ENCODE assay signal across 8 cellular contexts in the genomic region with DNA sequence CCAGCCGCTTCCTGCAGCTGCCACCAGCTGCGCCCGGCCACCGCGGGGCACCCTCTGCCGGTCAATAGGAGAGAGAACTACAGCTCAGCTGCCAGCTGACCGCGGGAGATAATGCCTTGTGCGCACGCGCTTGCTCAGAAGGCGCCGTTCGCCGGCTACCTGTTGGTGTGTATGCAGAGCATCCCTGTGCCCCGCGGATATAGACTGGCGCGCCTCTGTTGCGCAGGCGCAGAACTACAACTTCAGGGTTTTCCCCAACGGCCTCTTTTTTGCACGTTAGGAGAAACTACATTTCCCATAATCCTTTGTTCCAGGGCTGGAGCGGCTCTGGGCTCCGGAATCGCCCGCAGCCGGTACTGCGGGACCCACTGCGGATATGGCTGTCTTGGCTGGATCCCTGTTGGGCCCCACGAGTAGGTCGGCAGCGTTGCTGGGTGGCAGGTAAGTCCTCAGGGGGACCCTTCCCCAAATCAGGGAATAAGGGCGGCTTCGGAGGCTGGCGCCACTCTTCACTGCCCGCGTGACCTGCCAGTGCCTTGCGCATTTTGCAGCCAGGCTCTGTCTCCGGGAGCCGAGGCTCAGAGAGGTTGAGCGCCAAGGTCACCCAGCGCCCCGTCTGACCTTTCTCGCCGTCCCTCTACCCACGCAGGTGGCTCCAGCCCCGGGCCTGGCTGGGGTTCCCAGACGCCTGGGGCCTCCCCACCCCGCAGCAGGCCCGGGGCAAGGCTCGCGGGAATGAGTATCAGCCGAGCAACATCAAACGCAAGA. TPM values are rescaled to one million over a fixed set of nuclear protein-coding genes. Genes with fewer than 3 reads are reported as not detected.
DNase-seq lines count a peak whose midpoint lies in the region; TF ChIP-seq lines count a peak whose summit lies in the region.

A gene (plus strand): TSS at position 356 of the 768 bp plus-strand sequence. CDS start 21 bp downstream, at position 377.

- peaks cover 3% of the 10 kb centered on the region; the same call in 1 of the 2 replicates for H3K4me1 ChIP-seq in H9 (ENCODE audit: insufficient read depth, low read length)

- H2AFZ ChIP-seq in H9 (ENCODE audit: low read length): no peak within 1 kb of the TSS

- peaks cover 2% of the 10 kb centered on the region for H3K79me1 ChIP-seq in H9 (ENCODE audit: insufficient read depth, low read depth, low read length, poor library complexity, severe bottlenecking)

- H3K4me1 Mint-ChIP-seq in H9 (peaks cover 30 to 44% of the 10 kb centered on the region in 2 experiments), neural crest cell (peaks cover 47% of the 10 kb centered on the region)

- no peak within 1 kb of the TSS for H2BK12ac ChIP-seq in H9 (ENCODE audit: insufficient read length, low read depth, low read length)

- H3K9me3 ChIP-seq in H9 (ENCODE audit: control insufficient read depth, low read depth, low read length): no peaks in the 10 kb centered on the region
- no peaks in the 10 kb centered on the region for H3K9me3 ChIP-seq in MG63

- peak within 1 kb of the TSS; percentile 2 for H3K18ac ChIP-seq in H9 (ENCODE audit: insufficient read length, low read depth, low read length)

- peaks cover 3% of the 10 kb centered on the region; the same call in 1 of the 2 replicates for H3K36me3 ChIP-seq in MG63

- no peak within 1 kb of the TSS for H2BK15ac ChIP-seq in H9 (ENCODE audit: low read depth, low read length)

- H3K56ac ChIP-seq in H9 (ENCODE audit: insufficient read length, low read depth, low read length): no peak within 1 kb of the TSS

- no peak within 1 kb of the TSS for H3K23ac ChIP-seq in H9 (ENCODE audit: insufficient read length, low read depth, low read length)

- TF ChIP-seq CTCF in H9 (conservative IDR thresholded peaks at IDR 0.05) (peak; percentile 78), fibroblast of villous mesenchyme (IDR thresholded peaks at IDR 0.05; ENCODE audit: insufficient read depth, low read depth, low read length) (peak; percentile 75), neural crest cell (conservative IDR thresholded peaks at IDR 0.05) (peak; percentile 80)

- H2BK20ac ChIP-seq in H9 (ENCODE audit: low read depth, low read length, poor library complexity, severe bottlenecking): no peak within 1 kb of the TSS

- H2BK120ac ChIP-seq in H9 (ENCODE audit: low read depth, low read length, poor library complexity, severe bottlenecking): no peak within 1 kb of the TSS

- no CpG with 5 or more reads among the region's 55 CpGs for WGBS in H9 (ENCODE audit: extremely low coverage, insufficient read length, low lambda C conversion rate)

- H3K36me3 Mint-ChIP-seq in H9 (ENCODE audit: insufficient read depth in 1 of 3, low read depth in 3 of 3): peaks cover 3 to 7% (median 7%) of the 10 kb centered on the region in 3 experiments; a peak in 6 of 7 replicates
- H3K36me3 Mint-ChIP-seq in neural crest cell (ENCODE audit: low read depth): no peaks in the 10 kb centered on the region

- in situ Hi-C loops in G401 (cut with HindIII; ENCODE audit: low sequenced_read_pairs): no loop called here

- no peak within 1 kb of the TSS for H2BK5ac ChIP-seq in H9 (ENCODE audit: insufficient read length, low read length)

- H4K8ac ChIP-seq in H9 (replicated peaks; ENCODE audit: insufficient read length, low read depth, low read length): no peak within 1 kb of the TSS

- H4K20me1 ChIP-seq in H9 (ENCODE audit: control insufficient read depth, insufficient read depth, insufficient read length): no peaks in the 10 kb centered on the region

- peak within 1 kb of the TSS; percentile 66 for H3K9ac ChIP-seq in H9 (ENCODE audit: extremely low read depth, insufficient read length, low read length)

- H3K27me3 Mint-ChIP-seq in H9 (ENCODE audit: low read depth) (no peaks in the 10 kb centered on the region; the same call in 1 of the 2 replicates), neural crest cell (ENCODE audit: low read depth) (peaks cover 3% of the 10 kb centered on the region)

- H4K5ac ChIP-seq in H9 (ENCODE audit: insufficient read length, low read depth, low read length): no peak within 1 kb of the TSS

- peak within 1 kb of the TSS; percentile 2 for H3K27ac ChIP-seq in H9 (ENCODE audit: insufficient read length, low read depth, low read length)

- no peak within 1 kb of the TSS for H3K4ac ChIP-seq in H9 (ENCODE audit: low read depth, low read length)

- H2AK5ac ChIP-seq in H9 (ENCODE audit: insufficient read length, low read length): no peak within 1 kb of the TSS

- no peak within 1 kb of the TSS for H3T11ph ChIP-seq in H9 (ENCODE audit: low read length)

- peak within 1 kb of the TSS; percentile 61; the same call in 1 of the 2 replicates for H3K14ac ChIP-seq in H9 (ENCODE audit: insufficient read depth, low read length)

- peak within 1 kb of the TSS; percentile 76 for H3K4me2 ChIP-seq in H9 (ENCODE audit: insufficient read depth, insufficient read length, low read length)

- H3K9me3 Mint-ChIP-seq in H9 (no peaks in the 10 kb centered on the region), neural crest cell (no peaks in the 10 kb centered on the region)

- H3K4me3 ChIP-seq in MG63 (peak within 1 kb of the TSS; percentile 80), fibroblast of villous mesenchyme (ENCODE audit: low read depth, low read length) (peak within 1 kb of the TSS; percentile 75)

- H3K4me3 Mint-ChIP-seq in H9: peak within 1 kb of the TSS; percentile 75 to 97
- H3K4me3 Mint-ChIP-seq in neural crest cell: peak within 1 kb of the TSS; percentile 97

- peaks cover 11% of the 10 kb centered on the region for H3K23me2 ChIP-seq in H9 (ENCODE audit: insufficient read length, low read depth, low read length, poor library complexity, severe bottlenecking)

- H4K91ac ChIP-seq in H9 (ENCODE audit: insufficient read length, low read depth, low read length): no peak within 1 kb of the TSS

- H3K27ac Mint-ChIP-seq in H9: peak within 1 kb of the TSS; percentile 89 to 96 (median 89)
- peak within 1 kb of the TSS; percentile 57 for H3K27ac Mint-ChIP-seq in neural crest cell (ENCODE audit: unreplicated experiment)

- DNase-seq in G401 (ENCODE audit: low spot score): peak; percentile 99
- peak; percentile 100 for DNase-seq in H9
- peak; percentile 100 for DNase-seq in MG63
- DNase-seq in SIG-M5 (lab: John Stamatoyannopoulos, UW): peak; percentile 97
- peak; percentile 94 for DNase-seq in activated gamma-delta T cell treated with Interleukin-2 at 50 U/mL for 16 hours
- DNase-seq in fibroblast of villous mesenchyme (ENCODE audit: low read depth): peak; percentile 99
- DNase-seq in neural crest cell (ENCODE audit: low read depth, low spot score): peak; percentile 88
- peak; percentile 94 for DNase-seq in stromal cell of bone marrow (ENCODE audit: low read depth)

- H3K79me2 ChIP-seq in H9 (ENCODE audit: insufficient read depth, low read length): peaks cover 4% of the 10 kb centered on the region; the same call in 1 of the 2 replicates

- H3K27me3 ChIP-seq in H9 (ENCODE audit: insufficient read depth, low read length) (no peaks in the 10 kb centered on the region), MG63 (no peaks in the 10 kb centered on the region)

RNA-seq across cellular contexts. Expression of the gene that starts here (rescaled TPM):
- 19.0 and 25.4 TPM in 2 replicates for total RNA-seq in G401 (2014; rRNA removed; shearing (Covaris generic))
- total RNA-seq in H9 (2021) (84.6 and 93.6 TPM in 2 replicates), fibroblast of villous mesenchyme (29.8 and 32.2 TPM in 2 replicates), neural crest cell (73.4 and 74.2 TPM in 2 replicates)
- total RNA-seq in MG63 (2014; rRNA removed; shearing (Covaris generic); ENCODE audit: low replicate concordance): 17.2 and 26.2 TPM in 2 replicates

Comparison
In these comparisons a context has a peak if more than half of its experiments do, and no peak if none do; other contexts are left out.
1. Peak in every context shown above with its lines: DNase-seq, H3K4me3 ChIP-seq and H3K27ac ChIP-seq.